1 cellular context compared by ENCODE assay signal in the genomic region with DNA sequence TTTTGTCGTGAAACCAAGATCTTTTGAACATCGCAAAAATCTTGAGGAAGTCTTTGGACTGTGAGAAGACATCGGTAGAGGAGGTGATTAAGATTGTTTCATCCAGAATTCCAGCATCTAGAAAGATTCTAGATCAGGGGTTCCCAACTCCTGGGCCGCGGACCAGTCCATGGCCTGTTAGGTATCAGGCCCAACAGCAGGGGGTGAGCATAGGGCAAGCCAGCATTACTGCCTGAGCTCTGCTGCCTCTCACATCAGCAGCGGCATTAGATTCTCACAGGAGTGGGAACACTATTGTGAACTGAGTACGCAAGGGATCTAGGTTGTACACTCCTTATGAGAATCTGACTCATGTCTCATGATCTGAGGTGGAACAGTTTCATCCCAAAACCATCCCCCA.
TF ChIP-seq lines count a peak whose summit lies in the region.

No MANE protein-coding gene starts in this region.

TF ChIP-seq in GM23338, 12 proteins besides CTCF, POLR2A, EP300 and RAD21 (continued from another document):
- TF ChIP-seq ZNF462 (CRISPR knock-in tag; IDR thresholded peaks at IDR 0.05): no peak
TF ChIP-seq in GM23338: peak in this region for 0.
